ENCODE assay signal across 8 cellular contexts in genomic region chr20:63737940-63738686, GRCh38. TPM values are rescaled to one million over a fixed set of nuclear protein-coding genes. Genes with fewer than 3 reads are reported as not detected.
DNase-seq lines count a peak whose midpoint lies in the region; ATAC-seq, FAIRE-seq and TF ChIP-seq lines count a peak whose summit lies in the region.

No MANE protein-coding gene starts in this region.

- CTCF ChIA-PET in RWPE1 (lab: Yijun Ruan, JAX): interaction anchor here (0.6 to 2.0 kb wide), 3 partner anchors 15 to 48 kb away, joined by 4 to 8 read pairs (median 5); partner anchors contain the start of genes ARFRP1 and ZGPAT
- CTCF ChIA-PET in H1 (lab: Charles Lee; ENCODE audit: partially characterized antibody): interaction anchor here (1.0 to 2.6 kb wide), 3 partner anchors 38 to 96 kb away, joined by 3 to 7 read pairs (median 5); no protein-coding TSS in a partner anchor

- H3K27me3 ChIP-seq in H1 (replicated peaks in 1 of 4; ENCODE audit: control insufficient read depth in 3 of 4, extremely low read depth in 1 of 4, insufficient read depth in 3 of 4, low read length in 3 of 4): peaks cover 0 to 12% (median 8%) of the 10 kb centered on the region in 4 experiments; a peak in 4 of 7 replicates
- peaks cover 0 to 10% (median 0%) of the 10 kb centered on the region in 3 donors for H3K27me3 ChIP-seq in sigmoid colon

- no peak for FAIRE-seq in H1 (lab: Jason Lieb, UNC)

- H4K5ac ChIP-seq in H1 (ENCODE audit: insufficient read length, low read depth, low read length): no peak overlapping the region

- H2BK5ac ChIP-seq in H1 (ENCODE audit: low read depth, low read length): no peak overlapping the region

- peak overlapping the region; percentile 25 to 68 (median 28) for H3K4me3 ChIP-seq in H1 (ENCODE audit: extremely low read depth in 1 of 4, insufficient read depth in 2 of 4, low read depth in 3 of 4, low read length in 4 of 4)
- H3K4me3 ChIP-seq in sigmoid colon: peak overlapping the region in 3 of 4 donors; percentile 21 to 66 (median 35)

- no peak overlapping the region for H2BK20ac ChIP-seq in H1 (ENCODE audit: low read length)

- no peak for TF ChIP-seq RAD21 in H1 (IDR thresholded peaks at IDR 0.05 in 1 of 2, conservative IDR thresholded peaks at IDR 0.05 in 1 of 2; ENCODE audit: low read depth in 2 of 2, low read length in 2 of 2)

- no peak overlapping the region; the same call in 1 of the 2 replicates for H4K8ac ChIP-seq in H1 (ENCODE audit: extremely low read depth, insufficient read depth, low read length)

- H3K4ac ChIP-seq in H1 (replicated peaks; ENCODE audit: insufficient read length, low read depth, low read length): no peak overlapping the region

- no peak overlapping the region for H2BK12ac ChIP-seq in H1 (ENCODE audit: low read depth, low read length)

- peak overlapping the region; percentile 71 to 95 for H3K4me2 ChIP-seq in H1 (ENCODE audit: insufficient read depth in 1 of 2, low read depth in 2 of 2, low read length in 2 of 2)

- H4K20me1 ChIP-seq in H1 (replicated peaks in 1 of 2; ENCODE audit: control insufficient read depth in 1 of 2, insufficient read depth in 2 of 2, low read length in 2 of 2): peaks cover 3 to 26% of the 10 kb centered on the region in 2 experiments

- POLR2A ChIA-PET in RWPE1 (lab: Yijun Ruan, JAX; ENCODE audit: low non-redundant PET) (no interaction called here), H1 (lab: Charles Lee; ENCODE audit: partially characterized antibody) (interaction anchor here (0.6 to 3.0 kb wide), 15 partner anchors 9 to 242 kb away, joined by 3 to 16 read pairs (median 4); partner anchors contain the start of genes ARFRP1 and ZGPAT)

- no peak overlapping the region for H2BK120ac ChIP-seq in H1 (replicated peaks; ENCODE audit: low read depth, low read length)

- intact Hi-C loops in sigmoid colon (cut with DNase I): loop anchor here (2.0 kb wide), 1 partner anchor 31 kb away; the partner anchor contains the start of gene ARFRP1

- no peak overlapping the region for H4K91ac ChIP-seq in H1 (replicated peaks; ENCODE audit: insufficient read length, low read length)

- H2BK15ac ChIP-seq in H1 (ENCODE audit: low read length): no peak overlapping the region

- no peak for TF ChIP-seq EP300 in H1 (IDR thresholded peaks at IDR 0.05; ENCODE audit: borderline replicate concordance in 1 of 2, low read depth in 2 of 2, low read length in 2 of 2)
- no peak for TF ChIP-seq EP300 in sigmoid colon (IDR thresholded peaks at IDR 0.05)

- H3K9ac ChIP-seq in H1 (replicated peaks in 1 of 4; ENCODE audit: extremely low read depth in 1 of 4, low read depth in 3 of 4, low read length in 3 of 4): no peak overlapping the region

- H3K18ac ChIP-seq in H1 (ENCODE audit: extremely low read depth, low read length): no peak overlapping the region

- H3K4me1 ChIP-seq in H1 (replicated peaks in 1 of 4; ENCODE audit: control insufficient read depth in 3 of 4, insufficient read depth in 4 of 4, low read length in 3 of 4) (peaks cover 0 to 20% (median 11%) of the 10 kb centered on the region in 4 experiments; a peak in 6 of 7 replicates), sigmoid colon (peaks cover 0 to 43% (median 36%) of the 10 kb centered on the region in 4 donors)

- no peaks in the 10 kb centered on the region for H3K9me3 ChIP-seq in H1 (ENCODE audit: insufficient read depth in 2 of 2, low read depth in 1 of 2, low read length in 1 of 2)
- H3K9me3 ChIP-seq in sigmoid colon: no peaks in the 10 kb centered on the region

- peaks cover 13% of the 10 kb centered on the region; the same call in 1 of the 2 replicates for H3K23me2 ChIP-seq in H1 (ENCODE audit: low read depth, low read length)

- TF ChIP-seq CTCF in RWPE1 (conservative IDR thresholded peaks at IDR 0.05; ENCODE audit: low read depth) (no peak), H1 (IDR thresholded peaks at IDR 0.05; ENCODE audit: control extremely low read depth in 1 of 3, insufficient read depth in 1 of 3, low read depth in 1 of 3, low read length in 3 of 3) (no peak), sigmoid colon (IDR thresholded peaks at IDR 0.05) (no peak)

- H3K23ac ChIP-seq in H1 (ENCODE audit: insufficient read length): no peak overlapping the region

- H3K79me2 ChIP-seq in H1 (ENCODE audit: control insufficient read depth in 1 of 2, insufficient read depth in 2 of 2, low read length in 2 of 2): no peaks in the 10 kb centered on the region

- ATAC-seq in HG02938 (IDR thresholded peaks at IDR 0.05; ENCODE audit: unreplicated experiment) (no peak), HG03342 (IDR thresholded peaks at IDR 0.05; ENCODE audit: unreplicated experiment) (no peak)

- H3K14ac ChIP-seq in H1 (ENCODE audit: insufficient read length): no peak overlapping the region

- no peak overlapping the region for H3K56ac ChIP-seq in H1 (replicated peaks; ENCODE audit: insufficient read length, low read depth, low read length)

- peak; percentile 63 for TF ChIP-seq POLR2A in GM15510 (IDR thresholded peaks at IDR 0.05; ENCODE audit: borderline replicate concordance, extremely low read depth, insufficient read length)
- no peak for TF ChIP-seq POLR2A in H1 (IDR thresholded peaks at IDR 0.05; ENCODE audit: control extremely low read depth in 1 of 2, low read depth in 2 of 2, low read length in 2 of 2)
- TF ChIP-seq POLR2A in sigmoid colon (IDR thresholded peaks at IDR 0.05): no peak

- no peak overlapping the region for H2AK5ac ChIP-seq in H1 (ENCODE audit: low read depth, low read length)

- no peak overlapping the region for H2AFZ ChIP-seq in H1 (ENCODE audit: low read length)

- no peak for DNase-seq in RWPE1 (ENCODE audit: low spot score)
- DNase-seq in H1 (ENCODE audit: low read depth in 1 of 2, low spot score in 2 of 2): peak in 1 of 2 experiments; percentile 76
- peak; percentile 75 for DNase-seq in sigmoid colon
- DNase-seq in NCI-H1092 (lab: John Stamatoyannopoulos, UW): no peak
- no peak for DNase-seq in NCI-H82 treated with DMSO at 0.1 percent for 48 hours (lab: John Stamatoyannopoulos, UW; ENCODE audit: unreplicated experiment)

- WGBS in H1 (ENCODE audit: extremely low coverage in 1 of 2, insufficient coverage in 1 of 2, insufficient read length in 1 of 2, insufficient replicate concordance in 2 of 2, low coverage in 1 of 2, low lambda C conversion rate in 2 of 2, missing lambda C conversion rate in 1 of 2), 2 experiments: 21% methylated on average over 16 of the region's 44 CpGs; no CpG with 5 or more reads in 1 of the 2 experiments
- WGBS in sigmoid colon, 2 donors: 8 to 19% methylated on average over 44 of the region's 44 CpGs

- peak overlapping the region; percentile 99 for H3K27ac ChIP-seq in RWPE1
- H3K27ac ChIP-seq in H1 (ENCODE audit: low read depth, low read length): no peak overlapping the region
- H3K27ac ChIP-seq in sigmoid colon: peak overlapping the region in 2 of 4 donors; percentile 91 to 93

- H3K36me3 ChIP-seq in H1 (ENCODE audit: control insufficient read depth in 2 of 4, insufficient read depth in 4 of 4, low read length in 3 of 4) (peaks cover 0 to 23% (median 6%) of the 10 kb centered on the region in 4 experiments; a peak in 5 of 8 replicates), sigmoid colon (peaks cover 19 to 48% (median 27%) of the 10 kb centered on the region in 4 donors)

- peaks cover 5% of the 10 kb centered on the region; the same call in 1 of the 2 replicates for H3K79me1 ChIP-seq in H1 (ENCODE audit: low read depth, low read length)

RNA-seq across cellular contexts. Expression of gene SLC2A4RG, which starts 1.5 kb away (rescaled TPM):
- 25.0 and 29.1 TPM in 2 replicates for total RNA-seq in H1 (2021; fragmentation: NEBNext Ultra II Directional; extraction: Animal tissue kit (Norgen Biotek cat#: 25700))
- polyA plus RNA-seq in H1 (2011; rRNA removed) (15.9 and 32.9 TPM in 2 replicates), sigmoid colon (10 to 100 TPM; 19.7 to 33.0 (median 33.0) TPM)
- polyA plus RNA-seq in H1 (2011; cell fraction: cytosol; rRNA removed): 25.5 TPM
- polyA plus RNA-seq in H1 (2011; cell fraction: nucleus; rRNA removed): 164 TPM
- 12.2 to 32.2 TPM (median 25.5 TPM) in 4 replicates for polyA plus RNA-seq in H1 (2012, experiment 1 of 2)
- polyA plus RNA-seq in H1 (2012, experiment 2 of 2): 12.8 TPM
- 33.5 TPM for polyA plus RNA-seq in H1 (2013, experiment 1 of 2)
- polyA plus RNA-seq in H1 (2013, experiment 2 of 2): 30.8 TPM
- 2.3 and 2.8 TPM in 2 replicates for polyA minus RNA-seq in H1 (2011; rRNA and poly(A)+ RNA removed)
- polyA minus RNA-seq in H1 (2011; cell fraction: cytosol; rRNA and poly(A)+ RNA removed): 14.1 TPM
- 22.7 TPM for polyA minus RNA-seq in H1 (2011; cell fraction: nucleus; rRNA and poly(A)+ RNA removed)
- 10 to 100 TPM; 25.2 to 78.2 (median 54.5) TPM for total RNA-seq in sigmoid colon

RNA-seq across cellular contexts. Expression of gene LIME1, which starts 1.6 kb away (rescaled TPM):
- 3.3 and 4.5 TPM in 2 replicates for total RNA-seq in H1 (2021; fragmentation: NEBNext Ultra II Directional; extraction: Animal tissue kit (Norgen Biotek cat#: 25700))
- polyA plus RNA-seq in H1 (2011; rRNA removed): 5.9 and 9.5 TPM in 2 replicates
- polyA plus RNA-seq in H1 (2011; cell fraction: cytosol; rRNA removed): 4.9 TPM
- polyA plus RNA-seq in H1 (2011; cell fraction: nucleus; rRNA removed): 19.4 TPM
- polyA plus RNA-seq in H1 (2012, experiment 1 of 2): 2.2 to 3.8 TPM (median 2.7 TPM) in 4 replicates
- 3.0 TPM for polyA plus RNA-seq in H1 (2012, experiment 2 of 2)
- polyA plus RNA-seq in H1 (2013, experiment 1 of 2): 1.8 TPM
- polyA plus RNA-seq in H1 (2013, experiment 2 of 2): 1.7 TPM
- polyA minus RNA-seq in H1 (2011; rRNA and poly(A)+ RNA removed): 0.28 and 0.37 TPM in 2 replicates
- 4.0 TPM for polyA minus RNA-seq in H1 (2011; cell fraction: cytosol; rRNA and poly(A)+ RNA removed)
- 5.9 TPM for polyA minus RNA-seq in H1 (2011; cell fraction: nucleus; rRNA and poly(A)+ RNA removed)
- 1 to 10 TPM; 4.6 to 7.8 (median 6.4) TPM for total RNA-seq in sigmoid colon
- polyA plus RNA-seq in sigmoid colon: 10 to 100 TPM in 1 of 3 donors, 1 to 10 TPM in 1, not detected in 1; 4.8 to 35.3 TPM

RNA-seq across cellular contexts. Expression of gene ZGPAT, which starts 30.3 kb away (rescaled TPM):
- 21.4 and 24.9 TPM in 2 replicates for total RNA-seq in H1 (2021; fragmentation: NEBNext Ultra II Directional; extraction: Animal tissue kit (Norgen Biotek cat#: 25700))
- 14.5 and 21.5 TPM in 2 replicates for polyA plus RNA-seq in H1 (2011; rRNA removed)
- polyA plus RNA-seq in H1 (2011; cell fraction: cytosol; rRNA removed): 26.6 TPM
- 43.9 TPM for polyA plus RNA-seq in H1 (2011; cell fraction: nucleus; rRNA removed)
- polyA plus RNA-seq in H1 (2012, experiment 1 of 2): 18.6 to 26.7 TPM (median 25.5 TPM) in 4 replicates
- 13.2 TPM for polyA plus RNA-seq in H1 (2012, experiment 2 of 2)
- 10.7 TPM for polyA plus RNA-seq in H1 (2013, experiment 1 of 2)
- polyA plus RNA-seq in H1 (2013, experiment 2 of 2): 11.2 TPM
- polyA minus RNA-seq in H1 (2011; rRNA and poly(A)+ RNA removed): 7.0 and 8.0 TPM in 2 replicates
- polyA minus RNA-seq in H1 (2011; cell fraction: cytosol; rRNA and poly(A)+ RNA removed): 13.4 TPM
- 11.9 TPM for polyA minus RNA-seq in H1 (2011; cell fraction: nucleus; rRNA and poly(A)+ RNA removed)
- 10 to 100 TPM; 18.5 to 22.5 (median 19.6) TPM for total RNA-seq in sigmoid colon
- polyA plus RNA-seq in sigmoid colon: 10 to 100 TPM; 24.0 to 44.9 (median 30.5) TPM

RNA-seq across cellular contexts. Expression of gene ARFRP1, which starts 30.3 kb away (rescaled TPM):
- 21.9 and 22.9 TPM in 2 replicates for total RNA-seq in H1 (2021; fragmentation: NEBNext Ultra II Directional; extraction: Animal tissue kit (Norgen Biotek cat#: 25700))
- polyA plus RNA-seq in H1 (2011; rRNA removed): 12.9 and 19.4 TPM in 2 replicates
- 23.2 TPM for polyA plus RNA-seq in H1 (2011; cell fraction: cytosol; rRNA removed)
- polyA plus RNA-seq in H1 (2011; cell fraction: nucleus; rRNA removed): 32.0 TPM
- 12.3 to 20.2 TPM (median 18.9 TPM) in 4 replicates for polyA plus RNA-seq in H1 (2012, experiment 1 of 2)
- 9.1 TPM for polyA plus RNA-seq in H1 (2012, experiment 2 of 2)
- polyA plus RNA-seq in H1 (2013, experiment 1 of 2): 7.5 TPM
- polyA plus RNA-seq in H1 (2013, experiment 2 of 2): 7.8 TPM
- 12.9 and 15.4 TPM in 2 replicates for polyA minus RNA-seq in H1 (2011; rRNA and poly(A)+ RNA removed)
- 10.6 TPM for polyA minus RNA-seq in H1 (2011; cell fraction: cytosol; rRNA and poly(A)+ RNA removed)
- 34.7 TPM for polyA minus RNA-seq in H1 (2011; cell fraction: nucleus; rRNA and poly(A)+ RNA removed)
- total RNA-seq in sigmoid colon: 10 to 100 TPM; 26.8 to 38.7 (median 28.8) TPM
- polyA plus RNA-seq in sigmoid colon: 10 to 100 TPM; 39.1 to 70.2 (median 45.6) TPM

RNA-seq across cellular contexts. Expression of gene TNFRSF6B, which starts 41.7 kb away (rescaled TPM):
- total RNA-seq in H1 (2021; fragmentation: NEBNext Ultra II Directional; extraction: Animal tissue kit (Norgen Biotek cat#: 25700)): not detected in 2 replicates
- polyA plus RNA-seq in H1 (2011; rRNA removed) (3.1 and 5.4 TPM in 2 replicates), sigmoid colon (100 to 1,000 TPM in 1 of 3 donors, 1 to 10 TPM in 2; 1.2 to 186 (median 4.8) TPM)
- polyA plus RNA-seq in H1 (2011; cell fraction: cytosol; rRNA removed): 2.5 TPM
- 16.8 TPM for polyA plus RNA-seq in H1 (2011; cell fraction: nucleus; rRNA removed)
- 0.27 to 1.6 TPM (median 0.43 TPM) in 3 of 4 replicates, not detected in the other for polyA plus RNA-seq in H1 (2012, experiment 1 of 2)
- polyA plus RNA-seq in H1 (2012, experiment 2 of 2): 0.39 TPM
- 0.75 TPM for polyA plus RNA-seq in H1 (2013, experiment 1 of 2)
- 0.96 TPM for polyA plus RNA-seq in H1 (2013, experiment 2 of 2)
- not detected in 2 replicates for polyA minus RNA-seq in H1 (2011; rRNA and poly(A)+ RNA removed)
- polyA minus RNA-seq in H1 (2011; cell fraction: cytosol; rRNA and poly(A)+ RNA removed): not detected
- 1.1 TPM for polyA minus RNA-seq in H1 (2011; cell fraction: nucleus; rRNA and poly(A)+ RNA removed)
- 10 to 100 TPM in 1 of 4 donors, 1 to 10 TPM in 3; 1.8 to 45.5 (median 4.2) TPM for total RNA-seq in sigmoid colon
